ENCODE assay signal across 9 cellular contexts in the genomic region with DNA sequence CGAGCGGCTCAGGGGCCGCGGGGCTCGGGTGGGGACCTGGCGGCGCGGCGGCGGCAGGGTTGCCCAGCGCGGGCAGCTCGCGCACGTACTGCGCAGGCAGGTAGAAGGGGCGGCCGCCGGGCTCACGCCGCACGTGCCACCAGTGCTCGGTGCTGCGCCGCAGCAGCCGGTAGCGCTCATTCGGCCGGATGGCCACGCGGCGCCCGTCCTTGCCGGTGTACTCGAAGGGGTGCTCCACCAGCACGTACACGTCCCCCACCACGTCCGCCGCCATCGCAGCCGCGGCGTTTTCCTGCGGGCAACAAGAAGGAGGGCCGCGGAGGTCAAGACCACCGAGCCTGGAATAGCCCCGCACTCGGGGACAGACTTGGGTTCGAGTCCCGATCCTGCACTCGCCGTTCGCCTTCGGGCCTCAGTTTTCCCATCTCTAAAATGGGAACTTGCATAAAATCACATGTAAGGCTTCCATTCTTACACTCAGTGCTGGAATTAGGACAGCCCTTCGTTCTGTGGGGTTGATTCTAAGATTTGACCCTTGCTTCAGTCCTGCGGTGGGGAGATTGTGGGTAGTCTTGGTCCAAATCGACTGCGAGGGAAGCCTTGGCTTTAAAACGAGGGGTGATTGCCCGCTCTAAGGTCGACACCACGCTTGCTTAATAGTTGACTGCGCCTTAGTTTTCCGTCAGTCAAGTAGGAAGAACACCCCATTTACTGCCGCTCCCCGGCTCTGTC. TPM values are rescaled to one million over a fixed set of nuclear protein-coding genes. Genes with fewer than 3 reads are reported as not detected.
DNase-seq lines count a peak whose midpoint lies in the region; ATAC-seq and TF ChIP-seq lines count a peak whose summit lies in the region.
"Had no signal": no experiment of that assay in that cellular context is flagged by ENCODE, and none has a peak within 500 bp of the region (broad histone marks: within the 10 kb centered on the region; RNA-seq: fewer than 3 reads in every experiment).

No MANE protein-coding gene starts in this region.

- DNase-seq in ELF-1 (ENCODE audit: low read depth, low spot score) (peak; percentile 41), PC-3 (no peak), osteocyte (ENCODE audit: extremely low spot score, unreplicated experiment) (no peak), NCI-H1694 treated with DMSO at 0.1 percent for 48 hours (lab: John Stamatoyannopoulos, UW) (no peak), NCI-H187 (lab: John Stamatoyannopoulos, UW) (no peak)
- DNase-seq: NCI-H1694 had no signal

- H3K36me3 ChIP-seq in PC-3 (ENCODE audit: low read depth, low read length), result no peaks in the 10 kb centered on the region

- no peaks in the 10 kb centered on the region for H3F3A ChIP-seq in PC-3 (ENCODE audit: low read length, unreplicated experiment)

- H3K36me3 Mint-ChIP-seq in osteocyte (ENCODE audit: unreplicated experiment), result peaks cover under 1% of the 10 kb centered on the region

- H3K9me3 Mint-ChIP-seq in osteocyte (ENCODE audit: unreplicated experiment), result no peaks in the 10 kb centered on the region

- peaks cover 42% of the 10 kb centered on the region for H3K4me1 ChIP-seq in PC-3 (ENCODE audit: insufficient read depth, low read length)

- H3K9ac ChIP-seq in PC-3 (ENCODE audit: low read length), result peak overlapping the region; percentile 83; the same call in 1 of the 2 replicates

- H3K79me2 ChIP-seq in PC-3 (ENCODE audit: low read length), result peaks cover 23% of the 10 kb centered on the region

- no peaks in the 10 kb centered on the region for H3K9me3 ChIP-seq in PC-3 (ENCODE audit: low read length)

- BruUV-seq in PC-3 (replicated peaks; lab: Mats Ljungman, UMichigan), result TSS peak; percentile 30

- H3K4me1 Mint-ChIP-seq in osteocyte (ENCODE audit: unreplicated experiment), result peaks cover 34% of the 10 kb centered on the region

- H3K27ac Mint-ChIP-seq in osteocyte (ENCODE audit: unreplicated experiment), result no peak overlapping the region

- peak overlapping the region; percentile 76; the same call in 1 of the 2 replicates for H3K27ac ChIP-seq in PC-3 (ENCODE audit: low read length)

- H3K27me3 ChIP-seq in PC-3 (ENCODE audit: low read length), result no peaks in the 10 kb centered on the region

- POLR2A ChIA-PET in PC-3 (lab: Charles Lee; ENCODE audit: unreplicated experiment), result interaction anchor here (0.6 kb wide), 1 partner anchor 215 kb away, joined by 3 read pairs; no protein-coding TSS in a partner anchor

- H3K27me3 Mint-ChIP-seq in osteocyte (ENCODE audit: unreplicated experiment), result peaks cover 34% of the 10 kb centered on the region

- H2AFZ ChIP-seq in PC-3 (ENCODE audit: low read length), result no peak overlapping the region

- TF ChIP-seq CTCF in PC-3 (conservative IDR thresholded peaks at IDR 0.05; ENCODE audit: low read depth, low read length), result no peak
- TF ChIP-seq CTCF in osteocyte (IDR thresholded peaks at IDR 0.05), result no peak

- CTCF ChIA-PET in PC-3 (lab: Charles Lee), result no interaction called here

- peak overlapping the region; percentile 100 for H3K4me2 ChIP-seq in PC-3 (ENCODE audit: low read length)

- intact Hi-C loops in PC-3 (cut with micrococcal nuclease), result no loop called here

- H4K20me1 ChIP-seq in PC-3 (ENCODE audit: low read length), result no peaks in the 10 kb centered on the region

- peak overlapping the region; percentile 65 for H3K4me3 Mint-ChIP-seq in osteocyte (ENCODE audit: unreplicated experiment)

- peak overlapping the region; percentile 83 for H3K4me3 ChIP-seq in PC-3 (ENCODE audit: low read length)

- no peak for ATAC-seq in PC-3
- ATAC-seq in esophagus mucosa, result peak; percentile 2
- ATAC-seq in GM21576 (IDR thresholded peaks at IDR 0.05; ENCODE audit: unreplicated experiment), result no peak
- ATAC-seq in HG03378 (IDR thresholded peaks at IDR 0.05; ENCODE audit: unreplicated experiment), result no peak

- H3K9me2 ChIP-seq in PC-3 (replicated peaks; ENCODE audit: low read length), result no peaks in the 10 kb centered on the region

RNA-seq across cellular contexts. Expression of gene ARHGAP27, which starts 2.5 kb away (rescaled TPM):
- total RNA-seq in PC-3 (2014; rRNA removed), result 119 and 134 TPM in 2 replicates
- total RNA-seq in esophagus mucosa, result 69.0 TPM
- total RNA-seq in osteocyte, result 0.99 and 1.6 TPM in 2 replicates

Comparison
In these comparisons a context has a peak if more than half of its experiments do, and no peak if none do; other contexts are left out.
1. RNA of gene ARHGAP27, which starts 2.5 kb away (total RNA-seq): 119 to 134 TPM in PC-3 and 69.0 TPM in esophagus mucosa (single experiment); 0.99 to 1.6 TPM in osteocyte; every median in the first group is over 10 times any median in the second.